In genomic region chr7:142614116-142614515, GRCh38 we compare ENCODE assay signal across 25 cellular contexts.
DNase-seq lines count a peak whose midpoint lies in the region; ATAC-seq and TF ChIP-seq lines count a peak whose summit lies in the region.
"Had no signal": no experiment of that assay in that cellular context is flagged by ENCODE, and none has a peak within 500 bp of the region (broad histone marks: within the 10 kb centered on the region; RNA-seq: fewer than 3 reads in every experiment).

No MANE protein-coding gene starts in this region.

- peaks cover 17% of the 10 kb centered on the region for H3K4me1 Mint-ChIP-seq in CD4-positive, alpha-beta T cell (ENCODE audit: low read depth)
- H3K4me1 Mint-ChIP-seq: stimulated activated memory B cell treated with anti-CD40 and anti-IgM and Interleukin-4, amounts not matched to agents 10 μg/mL and 1 μg/mL and 100 μg/mL, for 72 hours had no signal

- no peaks in the 10 kb centered on the region for H3K27me3 Mint-ChIP-seq in CD4-positive, alpha-beta T cell

- no peak overlapping the region for H3K27ac ChIP-seq in CD4-positive, alpha-beta T cell (ENCODE audit: low read depth, low read length)
- H3K27ac ChIP-seq: gastroesophageal sphincter, left lung, right lobe of liver, suprapubic skin, upper lobe of right lung had no signal

- H3K4me3 Mint-ChIP-seq in CD4-positive, alpha-beta T cell = no peak overlapping the region
- H3K4me3 Mint-ChIP-seq: stimulated activated memory B cell treated with anti-CD40 and anti-IgM and Interleukin-4, amounts not matched to agents 10 μg/mL and 1 μg/mL and 100 μg/mL, for 72 hours had no signal

- no peak for ATAC-seq in CD4-positive, alpha-beta T cell (ENCODE audit: poor library complexity)
- no peak for ATAC-seq in HG03460 (IDR thresholded peaks at IDR 0.05; ENCODE audit: unreplicated experiment)
- ATAC-seq: gastroesophageal sphincter; left lung; right lobe of liver; stimulated activated memory B cell treated with anti-CD40 and anti-IgM and Interleukin-4, amounts not matched to agents 10 μg/mL and 1 μg/mL and 100 μg/mL, for 72 hours; upper lobe of right lung had no signal

- peak overlapping the region; percentile 17 for H3K27ac Mint-ChIP-seq in CD4-positive, alpha-beta T cell
- H3K27ac Mint-ChIP-seq: progenitor cell of endocrine pancreas; stimulated activated memory B cell treated with anti-CD40 and anti-IgM and Interleukin-4, amounts not matched to agents 10 μg/mL and 1 μg/mL and 100 μg/mL, for 72 hours had no signal

- no peaks in the 10 kb centered on the region for H3K9me3 Mint-ChIP-seq in CD4-positive, alpha-beta T cell
- H3K9me3 Mint-ChIP-seq: stimulated activated memory B cell treated with anti-CD40 and anti-IgM and Interleukin-4, amounts not matched to agents 10 μg/mL and 1 μg/mL and 100 μg/mL, for 72 hours had no signal

- POLR2A ChIA-PET in CD4-positive, alpha-beta T cell (lab: Charles Lee) = interaction anchor here (3.2 to 3.5 kb wide), 3 partner anchors 174 to 194 kb away, joined by 22 to 38 read pairs (median 33); no protein-coding TSS in a partner anchor

- intact Hi-C loops in CD4-positive, alpha-beta T cell (cut with DNase I, micrococcal nuclease) = no loop called here

- CTCF ChIA-PET in CD4-positive, alpha-beta T cell (lab: Charles Lee) = no interaction called here

- TF ChIP-seq CTCF in CD4-positive, alpha-beta T cell (IDR thresholded peaks at IDR 0.05) = no peak
- no peak for TF ChIP-seq CTCF in GM20000 (IDR thresholded peaks at IDR 0.05; ENCODE audit: extremely low read depth, missing control alignments)

- H3K27me3 ChIP-seq in CD4-positive, alpha-beta T cell (ENCODE audit: control insufficient read depth, insufficient read depth, low read length) = no peaks in the 10 kb centered on the region
- H3K27me3 ChIP-seq: right lobe of liver had no signal

- H3K9me3 ChIP-seq in CD4-positive, alpha-beta T cell (ENCODE audit: control insufficient read depth, low read length) = no peaks in the 10 kb centered on the region
- H3K9me3 ChIP-seq: gastroesophageal sphincter, left lung, right lobe of liver, suprapubic skin, upper lobe of right lung had no signal

- H3K36me3 Mint-ChIP-seq in CD4-positive, alpha-beta T cell (ENCODE audit: low read depth) = peaks cover 6% of the 10 kb centered on the region
- H3K36me3 Mint-ChIP-seq: stimulated activated memory B cell treated with anti-CD40 and anti-IgM and Interleukin-4, amounts not matched to agents 10 μg/mL and 1 μg/mL and 100 μg/mL, for 72 hours had no signal

- DNase-seq in CD4-positive, alpha-beta T cell = no peak
- DNase-seq in HCEC 1CT (peak; percentile 60), amniotic epithelial cell (ENCODE audit: low read depth) (peak; percentile 22), iris pigment epithelial cell (ENCODE audit: low read depth) (peak; percentile 36), GM20000 (ENCODE audit: low spot score) (no peak), NCI-H510A treated with DMSO at 0.1 percent for 48 hours (lab: John Stamatoyannopoulos, UW) (no peak)
- DNase-seq: activated CD4-positive, alpha-beta T cell treated with anti-CD3 and anti-CD28 coated beads for 4 hours; amniotic stem cell; DMS153; effector CD4-positive, alpha-beta T cell; erythroblast; GDM1; H7; left lung; NCI-H1417 treated with DMSO at 0.1 percent for 48 hours; NCI-H2081 treated with DMSO at 0.1 percent for 48 hours; NCI-H82; right lobe of liver; stimulated activated CD4-positive, alpha-beta T cell treated with anti-CD3 and anti-CD28 coated beads, Interleukin-4, amount 100 ng/mL, for 4 hours; upper lobe of right lung had no signal

Comparison
In these comparisons a context has a peak if more than half of its experiments do, and no peak if none do; other contexts are left out.
1. DNase-seq: peak in HCEC 1CT (single experiment), amniotic epithelial cell (single experiment) and iris pigment epithelial cell (single experiment); none in CD4-positive, alpha-beta T cell (0 of 10), GM20000 (single experiment) and NCI-H510A treated with DMSO at 0.1 percent for 48 hours (single experiment).